1 cellular context compared by ENCODE assay signal in the genomic region with DNA sequence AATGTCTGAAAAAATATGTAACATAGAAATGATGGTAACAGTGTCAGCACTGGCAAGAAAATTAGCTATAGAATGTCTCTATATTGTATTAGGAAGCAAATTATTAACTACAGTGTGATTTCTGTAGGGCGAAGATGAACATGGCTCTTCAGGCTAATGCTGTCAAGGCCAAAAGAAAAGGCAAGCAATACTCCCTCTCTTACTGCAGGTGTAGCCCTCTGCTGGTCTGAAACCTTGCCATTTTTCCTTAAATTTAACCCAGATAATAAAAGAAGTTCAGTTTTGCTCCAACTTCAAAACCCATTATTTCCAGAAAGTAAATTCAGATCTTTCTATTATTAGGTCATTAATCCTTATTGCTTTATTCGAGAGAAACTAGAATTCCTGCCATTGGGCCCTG.
TF ChIP-seq lines count a peak whose summit lies in the region.

No MANE protein-coding gene starts in this region.

TF ChIP-seq in HCT116, 20 proteins besides CTCF, POLR2A, EP300 and RAD21 (continued from another document):
- no peak for TF ChIP-seq TCF7L2 (IDR thresholded peaks at IDR 0.05; ENCODE audit: borderline replicate concordance, extremely low read depth, insufficient read depth, insufficient read length)
